Comparison of ENCODE assay signal across 9 cellular contexts in genomic region chr15:101156509-101157159, GRCh38.
DNase-seq lines count a peak whose midpoint lies in the region; ATAC-seq, FAIRE-seq and TF ChIP-seq lines count a peak whose summit lies in the region.
"Had no signal": no experiment of that assay in that cellular context is flagged by ENCODE, and none has a peak within 500 bp of the region (broad histone marks: within the 10 kb centered on the region; RNA-seq: fewer than 3 reads in every experiment).

No MANE protein-coding gene starts in this region.

- no peaks in the 10 kb centered on the region for H3K36me3 Mint-ChIP-seq in activated T-cell treated with anti-CD3 and anti-CD28 coated beads, Interleukin-2, amount 50 U/mL, for 24 hours (ENCODE audit: low read depth)

- H3K4me3 ChIP-seq in fibroblast of villous mesenchyme (ENCODE audit: low read depth, low read length), result no peak overlapping the region

- H3K4me3 Mint-ChIP-seq in activated T-cell treated with anti-CD3 and anti-CD28 coated beads, Interleukin-2, amount 50 U/mL, for 24 hours, result no peak overlapping the region
- H3K4me3 Mint-ChIP-seq: activated T-cell treated with anti-CD3 and anti-CD28 coated beads, Interleukin-2, amount 50 U/mL, for 72 hours had no signal

- no peak overlapping the region for H3K27ac Mint-ChIP-seq in activated T-cell treated with anti-CD3 and anti-CD28 coated beads, Interleukin-2, amount 50 U/mL, for 24 hours
- H3K27ac Mint-ChIP-seq: activated T-cell treated with anti-CD3 and anti-CD28 coated beads, Interleukin-2, amount 50 U/mL, for 72 hours had no signal

- ATAC-seq in GM18498 (IDR thresholded peaks at IDR 0.05; ENCODE audit: unreplicated experiment) (peak; percentile 72), GM21528 (IDR thresholded peaks at IDR 0.05; ENCODE audit: low FRiP score, unreplicated experiment) (peak; percentile 77), HG03469 (IDR thresholded peaks at IDR 0.05; ENCODE audit: unreplicated experiment) (peak; percentile 90)
- ATAC-seq: activated T-cell treated with anti-CD3 and anti-CD28 coated beads, Interleukin-2, amount 50 U/mL, for 72 hours had no signal

- DNase-seq in fibroblast of villous mesenchyme (ENCODE audit: low read depth), result peak; percentile 69
- no peak for DNase-seq in activated T-cell treated with anti-CD3 and anti-CD28 coated beads, Interleukin-2, amount 50 U/mL, for 24 hours
- no peak for DNase-seq in stimulated activated CD4-positive, alpha-beta T cell treated with anti-CD3 and anti-CD28 coated beads, Interleukin-12 subunit alpha, Interleukin-12 subunit beta, amount 100 ng/mL, for 4 hours
- DNase-seq in activated naive CD4-positive, alpha-beta T cell (lab: John Stamatoyannopoulos, UW), result no peak
- DNase-seq in H54 (ENCODE audit: insufficient read length, low spot score), result no peak
- DNase-seq: activated T-cell treated with anti-CD3 and anti-CD28 coated beads, Interleukin-2, amount 50 U/mL, for 72 hours had no signal

- H3K9me3 Mint-ChIP-seq in activated T-cell treated with anti-CD3 and anti-CD28 coated beads, Interleukin-2, amount 50 U/mL, for 24 hours, result no peaks in the 10 kb centered on the region
- H3K9me3 Mint-ChIP-seq: activated T-cell treated with anti-CD3 and anti-CD28 coated beads, Interleukin-2, amount 50 U/mL, for 72 hours had no signal

- TF ChIP-seq CTCF in fibroblast of villous mesenchyme (IDR thresholded peaks at IDR 0.05; ENCODE audit: insufficient read depth, low read depth, low read length), result no peak

- no peaks in the 10 kb centered on the region for H3K27me3 Mint-ChIP-seq in activated T-cell treated with anti-CD3 and anti-CD28 coated beads, Interleukin-2, amount 50 U/mL, for 24 hours

- no peak for TF ChIP-seq POLR2A in H54 (IDR thresholded peaks at IDR 0.05; ENCODE audit: low read depth, low read length)

- no peak for FAIRE-seq in H54 (lab: Jason Lieb, UNC)

- peaks cover 33% of the 10 kb centered on the region for H3K4me1 Mint-ChIP-seq in activated T-cell treated with anti-CD3 and anti-CD28 coated beads, Interleukin-2, amount 50 U/mL, for 24 hours (ENCODE audit: low read depth)
